In the genomic region with DNA sequence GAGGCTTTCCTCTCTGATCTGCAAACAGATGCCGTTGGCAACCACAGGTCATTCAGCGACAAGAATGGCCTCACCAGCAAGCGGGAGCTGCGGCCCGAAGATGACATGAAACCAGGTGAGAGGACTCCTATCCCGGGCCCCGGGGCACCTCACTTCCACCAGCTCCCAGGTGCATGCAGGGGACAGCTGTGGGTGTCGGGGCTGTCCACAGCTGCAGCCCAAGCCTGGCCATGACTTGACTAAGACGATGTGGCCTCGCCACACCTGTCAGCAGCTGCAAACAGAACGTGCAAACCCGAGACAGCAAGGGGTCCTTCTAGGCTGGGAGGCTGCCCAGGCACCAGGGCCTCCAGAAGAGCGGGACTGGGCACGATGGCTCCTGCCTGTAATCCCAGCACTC, we compare ENCODE assay signal across 39 cellular contexts. TPM values are rescaled to one million over a fixed set of nuclear protein-coding genes. Genes with fewer than 3 reads are reported as not detected.
"Had no signal": no experiment of that assay in that cellular context is flagged by ENCODE, and none has a peak within 500 bp of the region (broad histone marks: within the 10 kb centered on the region; RNA-seq: fewer than 3 reads in every experiment).

No MANE protein-coding gene starts in this region.

- H3K36me3 Mint-ChIP-seq: activated CD4-positive, alpha-beta memory T cell treated with anti-CD3 and anti-CD28 coated beads for 36 hours; activated naive CD4-positive, alpha-beta T cell treated with anti-CD3 and anti-CD28 coated beads, Interleukin-2, amount 50 U/mL, for 24 hours; activated naive CD8-positive, alpha-beta T cell treated with anti-CD3 and anti-CD28 coated beads, Interleukin-2, amount 10 ng/mL, durations not matched to agents 7 days and 5 days had no signal

- H3K4me1 Mint-ChIP-seq: activated B cell treated with CpG ODN at 0.5 μM for 24 hours had no signal

- ATAC-seq: activated T-cell treated with anti-CD3 and anti-CD28 coated beads, Interleukin-2, amount 50 U/mL, for 4 hours; PC-3 had no signal

- H3K9me3 Mint-ChIP-seq: activated B cell treated with CpG ODN at 0.5 μM for 24 hours; activated CD4-positive, alpha-beta memory T cell treated with anti-CD3 and anti-CD28 coated beads for 36 hours; activated naive CD4-positive, alpha-beta T cell treated with anti-CD3 and anti-CD28 coated beads, Interleukin-2, amount 50 U/mL, for 24 hours; activated naive CD8-positive, alpha-beta T cell treated with anti-CD3 and anti-CD28 coated beads, Interleukin-2, amount 10 ng/mL, durations not matched to agents 7 days and 5 days; activated T-cell treated with anti-CD3 and anti-CD28 coated beads, Interleukin-2, amount 50 U/mL, for 4 hours; activated T-helper 1 cell treated with anti-CD3 and anti-CD28 coated beads, Interleukin-12 subunit alpha, Interleukin-12 subunit beta, Interleukin-2, Interleukin-4 antibody, amounts not matched to agents 30 ng/mL and 10 ng/mL and 1 ng/mL, durations not matched to agents 14 hours and 24 hours and 36 hours had no signal

- DNase-seq: activated B cell treated with CpG ODN at 0.5 μM for 24 hours; activated CD4-positive, alpha-beta memory T cell treated with anti-CD3 and anti-CD28 coated beads for 36 hours; activated CD4-positive, alpha-beta T cell treated with anti-CD3 and anti-CD28 coated beads for 4 hours; activated CD4-positive, alpha-beta T cell treated with anti-CD3 and anti-CD28 coated beads, Interleukin-2, amount 50 U/mL, for 1 hour; activated CD4-positive, CD25-positive, alpha-beta regulatory T cell treated with anti-CD3 and anti-CD28 coated beads, Interleukin-2, amount 50 U/mL, for 72 hours; activated CD8-positive, alpha-beta memory T cell treated with anti-CD3 and anti-CD28 coated beads, Interleukin-2, amount 50 U/mL, for 4 hours; activated naive CD4-positive, alpha-beta T cell treated with Interleukin-2 at 50 U/mL for 16 hours; activated naive CD8-positive, alpha-beta T cell treated with anti-CD3 and anti-CD28 coated beads, Interleukin-2, amount 10 ng/mL, durations not matched to agents 7 days and 5 days; activated T-cell treated with anti-CD3 and anti-CD28 coated beads for 4 hours; activated T-cell treated with anti-CD3 and anti-CD28 coated beads, Interleukin-2, amount 50 U/mL, for 4 hours; amygdala; MM.1S; MV-4-11; NCI-H1092 treated with DMSO at 0.1 percent for 48 hours; NCI-H1417; NCI-H146; NCI-H187; NCI-H2029 treated with DMSO at 0.1 percent for 48 hours; NCI-H2107; NCI-H2171; NCI-H510A; NCI-H526; NCI-H748 treated with DMSO at 0.1 percent for 48 hours; NK-92 treated with Interleukin-12 subunit alpha and Interleukin-12 subunit beta, amount 100 ng/mL, for 24 hours; PC-3; Right ventricle myocardium superior; SW 1271; T-helper 1 cell; T-helper 2 cell; T-helper 9 cell had no signal

- H3K4me3 ChIP-seq: ascending aorta, cardiac muscle cell, Peyer's patch had no signal

- H3K36me3 ChIP-seq: ascending aorta, cardiac muscle cell, Peyer's patch had no signal

- H3K27ac ChIP-seq: ascending aorta, cardiac muscle cell, KMS-11, Peyer's patch, RWPE1, VCaP had no signal

- H3K27ac Mint-ChIP-seq: activated B cell treated with CpG ODN at 0.5 μM for 24 hours; activated CD4-positive, alpha-beta memory T cell treated with anti-CD3 and anti-CD28 coated beads for 36 hours; activated naive CD4-positive, alpha-beta T cell treated with anti-CD3 and anti-CD28 coated beads, Interleukin-2, amount 50 U/mL, for 24 hours; activated naive CD8-positive, alpha-beta T cell treated with anti-CD3 and anti-CD28 coated beads, Interleukin-2, amount 10 ng/mL, durations not matched to agents 7 days and 5 days; activated T-helper 1 cell treated with anti-CD3 and anti-CD28 coated beads, Interleukin-12 subunit alpha, Interleukin-12 subunit beta, Interleukin-2, Interleukin-4 antibody, amounts not matched to agents 30 ng/mL and 10 ng/mL and 1 ng/mL, durations not matched to agents 14 hours and 24 hours and 36 hours had no signal

- H3K9me3 ChIP-seq: ascending aorta, Peyer's patch had no signal

- H3K4me3 Mint-ChIP-seq: activated B cell treated with CpG ODN at 0.5 μM for 24 hours; activated CD4-positive, alpha-beta memory T cell treated with anti-CD3 and anti-CD28 coated beads for 36 hours; activated naive CD4-positive, alpha-beta T cell treated with anti-CD3 and anti-CD28 coated beads, Interleukin-2, amount 50 U/mL, for 24 hours; activated naive CD8-positive, alpha-beta T cell treated with anti-CD3 and anti-CD28 coated beads, Interleukin-2, amount 10 ng/mL, durations not matched to agents 7 days and 5 days; activated T-cell treated with anti-CD3 and anti-CD28 coated beads, Interleukin-2, amount 50 U/mL, for 4 hours; activated T-helper 1 cell treated with anti-CD3 and anti-CD28 coated beads, Interleukin-12 subunit alpha, Interleukin-12 subunit beta, Interleukin-2, Interleukin-4 antibody, amounts not matched to agents 30 ng/mL and 10 ng/mL and 1 ng/mL, durations not matched to agents 14 hours and 24 hours and 36 hours had no signal

RNA-seq across cellular contexts. Expression of a gene that starts 3.6 kb away (rescaled TPM):
- total RNA-seq: activated B cell treated with CpG ODN at 0.5 μM for 24 hours; activated naive CD8-positive, alpha-beta T cell treated with anti-CD3 and anti-CD28 coated beads, Interleukin-2, amount 10 ng/mL, durations not matched to agents 7 days and 5 days; ascending aorta; LHCN-M2; Right ventricle myocardium superior had no signal
